34 cellular contexts compared by ENCODE assay signal in the genomic region with DNA sequence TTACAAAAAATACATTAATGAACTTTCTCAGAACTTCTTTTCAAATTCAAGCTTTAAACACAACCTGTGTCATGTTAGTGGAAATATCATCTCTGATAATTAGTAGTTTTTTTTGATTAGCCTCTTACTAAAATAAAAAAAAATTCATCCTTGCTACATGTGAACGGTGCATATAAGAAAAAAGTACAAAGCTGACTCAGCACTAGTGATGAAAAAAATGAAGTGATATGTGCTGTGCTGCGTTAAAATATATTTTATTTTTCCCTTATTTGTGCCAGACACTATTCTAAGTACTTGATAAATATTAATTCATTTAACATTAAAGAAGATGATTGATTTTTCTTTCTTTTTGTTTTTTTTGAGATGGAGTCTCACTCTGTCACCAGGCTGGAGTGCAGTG.
"Had no signal": no experiment of that assay in that cellular context is flagged by ENCODE, and none has a peak within 500 bp of the region (broad histone marks: within the 10 kb centered on the region; RNA-seq: fewer than 3 reads in every experiment).

No MANE protein-coding gene starts in this region.

- H3K4me3 Mint-ChIP-seq: activated CD4-positive, alpha-beta memory T cell treated with anti-CD3 and anti-CD28 coated beads for 36 hours; activated CD4-positive, alpha-beta T cell treated with anti-CD3 and anti-CD28 coated beads, Interleukin-2, amount 10 ng/mL, durations not matched to agents 24 days and 14 days; activated naive CD4-positive, alpha-beta T cell treated with anti-CD3 and anti-CD28 coated beads, Interleukin-2, amount 10 ng/mL, durations not matched to agents 7 days and 5 days; activated naive CD8-positive, alpha-beta T cell treated with anti-CD3 and anti-CD28 coated beads, Interleukin-2, amount 10 ng/mL, durations not matched to agents 7 days and 5 days; activated T-cell treated with anti-CD3 and anti-CD28 coated beads, Interleukin-2, amount 50 U/mL, for 24 hours; dendritic cell treated with granulocyte-macrophage colony-stimulating factor and Interleukin-4, amounts not matched to agents 40 ng/mL and 50 ng/mL, for 4 days; endodermal cell; natural killer cell; neural progenitor cell; stimulated activated memory B cell treated with anti-CD40 and anti-IgM and Interleukin-4, amounts not matched to agents 10 μg/mL and 1 μg/mL and 100 μg/mL, for 72 hours; stimulated activated naive CD8-positive, alpha-beta T cell treated with anti-CD3 and anti-CD28 coated beads, Interleukin-15, amount 100 ng/mL, for 72 hours; type B pancreatic cell had no signal

- H3K4me1 Mint-ChIP-seq: endodermal cell had no signal

- H3K4me2 ChIP-seq: neural progenitor cell had no signal

- H3K27me3 ChIP-seq: esophagus muscularis mucosa, foreskin keratinocyte, heart right ventricle, neural progenitor cell had no signal

- H3K36me3 Mint-ChIP-seq: natural killer cell had no signal

- H3K27ac ChIP-seq: esophagus muscularis mucosa, foreskin keratinocyte, heart right ventricle, lower lobe of right lung, neural progenitor cell, parathyroid adenoma, psoas muscle, VCaP had no signal

- DNase-seq: activated CD4-positive, alpha-beta memory T cell treated with anti-CD3 and anti-CD28 coated beads for 36 hours; activated CD4-positive, alpha-beta T cell treated with anti-CD3 and anti-CD28 coated beads, Interleukin-2, amount 10 ng/mL, durations not matched to agents 24 days and 14 days; activated CD4-positive, CD25-positive, alpha-beta regulatory T cell treated with anti-CD3 and anti-CD28 coated beads, Interleukin-2, amount 50 U/mL, for 72 hours; activated CD8-positive, alpha-beta memory T cell treated with anti-CD3 and anti-CD28 coated beads, Interleukin-2, amount 50 U/mL, for 48 hours; activated gamma-delta T cell; activated naive CD4-positive, alpha-beta T cell treated with anti-CD3 and anti-CD28 coated beads, Interleukin-2, amount 10 ng/mL, durations not matched to agents 7 days and 5 days; activated naive CD8-positive, alpha-beta T cell treated with anti-CD3 and anti-CD28 coated beads, Interleukin-2, amount 10 ng/mL, durations not matched to agents 7 days and 5 days; activated T-cell treated with anti-CD3 and anti-CD28 coated beads, Interleukin-2, amount 50 U/mL, for 24 hours; central memory CD4-positive, alpha-beta T cell; endodermal cell; foreskin keratinocyte; heart right ventricle; kidney glomerular epithelial cell; lower lobe of right lung; mesendoderm; natural killer cell; occipital lobe; psoas muscle; stimulated activated CD4-positive, alpha-beta T cell treated with anti-CD3 and anti-CD28 coated beads, Interleukin-1b, Interleukin-23, amount 100 ng/mL, for 48 hours; stimulated activated CD4-positive, alpha-beta T cell treated with anti-CD3 and anti-CD28 coated beads, Interleukin-4, amount 100 ng/mL, for 4 hours; stimulated activated CD8-positive, alpha-beta memory T cell treated with anti-CD3 and anti-CD28 coated beads, Interleukin-4, amount 100 ng/mL, for 48 hours; stimulated activated naive CD8-positive, alpha-beta T cell treated with anti-CD3 and anti-CD28 coated beads, Interleukin-15, amount 100 ng/mL, for 72 hours; substantia nigra; T-helper 9 cell had no signal

- H3K9me3 ChIP-seq: esophagus muscularis mucosa, heart right ventricle, lower lobe of right lung, psoas muscle had no signal

- H3K4me3 ChIP-seq: esophagus muscularis mucosa, heart right ventricle, lower lobe of right lung, neural progenitor cell, psoas muscle, smooth muscle cell had no signal

- H3K36me3 ChIP-seq: esophagus muscularis mucosa, neural progenitor cell had no signal

- H3K27ac Mint-ChIP-seq: activated CD4-positive, alpha-beta memory T cell treated with anti-CD3 and anti-CD28 coated beads for 36 hours; activated naive CD4-positive, alpha-beta T cell treated with anti-CD3 and anti-CD28 coated beads, Interleukin-2, amount 10 ng/mL, durations not matched to agents 7 days and 5 days; activated naive CD8-positive, alpha-beta T cell treated with anti-CD3 and anti-CD28 coated beads, Interleukin-2, amount 10 ng/mL, durations not matched to agents 7 days and 5 days; dendritic cell treated with granulocyte-macrophage colony-stimulating factor and Interleukin-4, amounts not matched to agents 40 ng/mL and 50 ng/mL, for 4 days; endodermal cell; neural progenitor cell; stimulated activated naive CD8-positive, alpha-beta T cell treated with anti-CD3 and anti-CD28 coated beads, Interleukin-15, amount 100 ng/mL, for 72 hours; type B pancreatic cell had no signal

- H3K4me1 ChIP-seq: esophagus muscularis mucosa, neural progenitor cell, parathyroid adenoma, psoas muscle had no signal

- H2AFZ ChIP-seq: neural progenitor cell, parathyroid adenoma had no signal

- FAIRE-seq: TTC549 had no signal

- ATAC-seq: heart right ventricle; left lobe of liver; lower lobe of right lung; natural killer cell; psoas muscle; stimulated activated memory B cell treated with anti-CD40 and anti-IgM and Interleukin-4, amounts not matched to agents 10 μg/mL and 1 μg/mL and 100 μg/mL, for 72 hours; stimulated activated naive CD8-positive, alpha-beta T cell treated with anti-CD3 and anti-CD28 coated beads, Interleukin-15, amount 100 ng/mL, for 72 hours had no signal

- H3K9me3 Mint-ChIP-seq: activated CD4-positive, alpha-beta memory T cell treated with anti-CD3 and anti-CD28 coated beads for 36 hours; activated CD4-positive, alpha-beta T cell treated with anti-CD3 and anti-CD28 coated beads, Interleukin-2, amount 10 ng/mL, durations not matched to agents 24 days and 14 days; activated naive CD4-positive, alpha-beta T cell treated with anti-CD3 and anti-CD28 coated beads, Interleukin-2, amount 10 ng/mL, durations not matched to agents 7 days and 5 days; activated naive CD8-positive, alpha-beta T cell treated with anti-CD3 and anti-CD28 coated beads, Interleukin-2, amount 10 ng/mL, durations not matched to agents 7 days and 5 days; activated T-cell treated with anti-CD3 and anti-CD28 coated beads, Interleukin-2, amount 50 U/mL, for 24 hours; dendritic cell treated with granulocyte-macrophage colony-stimulating factor and Interleukin-4, amounts not matched to agents 40 ng/mL and 50 ng/mL, for 4 days; endodermal cell; natural killer cell; neural progenitor cell; stimulated activated memory B cell treated with anti-CD40 and anti-IgM and Interleukin-4, amounts not matched to agents 10 μg/mL and 1 μg/mL and 100 μg/mL, for 72 hours; stimulated activated naive CD8-positive, alpha-beta T cell treated with anti-CD3 and anti-CD28 coated beads, Interleukin-15, amount 100 ng/mL, for 72 hours; type B pancreatic cell had no signal

- H3K27me3 Mint-ChIP-seq: activated CD4-positive, alpha-beta memory T cell treated with anti-CD3 and anti-CD28 coated beads for 36 hours; activated CD4-positive, alpha-beta T cell treated with anti-CD3 and anti-CD28 coated beads, Interleukin-2, amount 10 ng/mL, durations not matched to agents 24 days and 14 days; activated naive CD4-positive, alpha-beta T cell treated with anti-CD3 and anti-CD28 coated beads, Interleukin-2, amount 10 ng/mL, durations not matched to agents 7 days and 5 days; activated naive CD8-positive, alpha-beta T cell treated with anti-CD3 and anti-CD28 coated beads, Interleukin-2, amount 10 ng/mL, durations not matched to agents 7 days and 5 days; activated T-cell treated with anti-CD3 and anti-CD28 coated beads, Interleukin-2, amount 50 U/mL, for 24 hours; dendritic cell treated with granulocyte-macrophage colony-stimulating factor and Interleukin-4, amounts not matched to agents 40 ng/mL and 50 ng/mL, for 4 days; stimulated activated memory B cell treated with anti-CD40 and anti-IgM and Interleukin-4, amounts not matched to agents 10 μg/mL and 1 μg/mL and 100 μg/mL, for 72 hours; stimulated activated naive CD8-positive, alpha-beta T cell treated with anti-CD3 and anti-CD28 coated beads, Interleukin-15, amount 100 ng/mL, for 72 hours; type B pancreatic cell had no signal

- H3K9ac ChIP-seq: neural progenitor cell, parathyroid adenoma had no signal
